In the genomic region with DNA sequence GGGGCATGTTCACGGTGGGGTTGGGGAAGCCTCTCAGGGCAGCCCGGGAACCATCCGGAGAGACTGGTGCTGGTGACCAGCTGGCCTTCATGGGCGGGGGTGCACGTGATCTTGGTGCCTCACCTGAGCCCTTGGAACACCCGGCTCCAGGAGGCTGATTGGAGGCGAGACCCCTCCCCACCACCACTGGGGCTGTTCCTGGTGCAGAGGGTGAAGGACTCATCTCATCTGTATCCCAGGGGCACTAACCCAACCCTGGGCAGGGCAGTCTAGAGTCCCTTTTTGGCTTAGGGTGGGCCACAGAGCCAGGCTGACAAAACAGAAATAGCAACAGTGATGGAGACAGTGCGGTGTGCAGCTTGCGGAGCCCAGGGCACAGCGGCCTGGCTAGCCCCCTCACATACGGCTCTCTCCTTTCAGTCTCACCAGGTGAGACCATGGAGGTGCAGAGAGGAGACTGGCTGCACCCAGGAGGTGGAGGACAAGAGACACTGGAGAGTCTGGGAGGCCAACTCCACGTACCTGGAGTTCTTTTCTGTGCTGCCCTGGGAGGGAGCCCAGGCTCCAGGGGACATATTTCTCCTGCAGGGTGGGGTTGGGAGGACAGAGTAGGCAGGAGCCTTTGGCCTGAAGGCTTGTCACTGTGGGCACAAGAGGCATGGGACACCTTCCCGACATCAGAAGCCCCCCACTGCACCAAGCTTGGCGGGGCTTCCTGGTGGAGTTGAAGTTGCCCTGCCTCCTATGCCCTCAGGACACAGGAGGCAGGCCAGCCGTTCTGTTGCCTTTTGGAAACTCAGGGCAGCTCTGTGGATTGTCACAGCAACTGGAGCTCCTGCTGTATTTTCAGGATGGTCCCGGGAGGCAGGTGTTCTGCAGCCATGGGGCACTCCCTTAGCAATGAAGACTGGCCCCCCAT, we compare ENCODE assay signal across 23 cellular contexts.
DNase-seq lines count a peak whose midpoint lies in the region; ATAC-seq and TF ChIP-seq lines count a peak whose summit lies in the region.
"Had no signal": no experiment of that assay in that cellular context is flagged by ENCODE, and none has a peak within 500 bp of the region (broad histone marks: within the 10 kb centered on the region; RNA-seq: fewer than 3 reads in every experiment).

No MANE protein-coding gene starts in this region.

- no peaks in the 10 kb centered on the region for H3K27me3 ChIP-seq in endodermal cell (ENCODE audit: control insufficient read depth, insufficient read depth, low read length, poor library complexity, severe bottlenecking)
- no peaks in the 10 kb centered on the region for H3K27me3 ChIP-seq in upper lobe of left lung
- H3K27me3 ChIP-seq: adrenal gland, BLaER1, MG63 had no signal

- H3K36me3 ChIP-seq in endodermal cell (ENCODE audit: control insufficient read depth, insufficient read depth, low read length) = no peaks in the 10 kb centered on the region
- H3K36me3 ChIP-seq in upper lobe of left lung = no peaks in the 10 kb centered on the region
- H3K36me3 ChIP-seq: adrenal gland, MG63 had no signal

- ATAC-seq in Right ventricle myocardium superior (ENCODE audit: poor library complexity) (no peak), left cardiac atrium (no peak), upper lobe of left lung (ENCODE audit: low FRiP score in 2 of 2) (no peak), HG02852 (IDR thresholded peaks at IDR 0.05; ENCODE audit: unreplicated experiment) (no peak)
- ATAC-seq: activated CD4-positive, alpha-beta T cell treated with anti-CD3 and anti-CD28 coated beads for 36 hours; GM12878 had no signal

- H3K9me3 Mint-ChIP-seq in endodermal cell = no peaks in the 10 kb centered on the region
- H3K9me3 Mint-ChIP-seq: nephron had no signal

- H3K27me3 Mint-ChIP-seq in endodermal cell (ENCODE audit: insufficient read depth) = peaks cover 13% of the 10 kb centered on the region

- no peaks in the 10 kb centered on the region for H3K36me3 Mint-ChIP-seq in endodermal cell (ENCODE audit: low read depth)
- H3K36me3 Mint-ChIP-seq: memory B cell had no signal

- H3K4me1 Mint-ChIP-seq in endodermal cell = no peaks in the 10 kb centered on the region
- H3K4me1 Mint-ChIP-seq: activated CD4-positive, alpha-beta T cell treated with anti-CD3 and anti-CD28 coated beads for 36 hours; memory B cell had no signal

- no peak overlapping the region for H3K27ac Mint-ChIP-seq in endodermal cell
- H3K27ac Mint-ChIP-seq: activated CD4-positive, alpha-beta T cell treated with anti-CD3 and anti-CD28 coated beads for 36 hours; memory B cell had no signal

- peak; percentile 35 for DNase-seq in Right ventricle myocardium superior
- DNase-seq in left cardiac atrium = no peak
- DNase-seq in endodermal cell = peak; percentile 36
- peak; percentile 88 for DNase-seq in mesenteric fat pad (ENCODE audit: low spot score)
- DNase-seq in upper lobe of left lung = peak in 1 of 2 donors; percentile 21
- no peak for DNase-seq in NCI-H1694 treated with DMSO at 0.1 percent for 48 hours (lab: John Stamatoyannopoulos, UW)
- DNase-seq in activated naive CD4-positive, alpha-beta T cell treated with anti-CD3 and anti-CD28 coated beads, Interleukin-2, amount 50 U/mL, for 16 hours = no peak
- DNase-seq: activated CD4-positive, alpha-beta T cell treated with anti-CD3 and anti-CD28 coated beads for 36 hours; activated effector memory CD4-positive, alpha-beta T cell treated with anti-CD3 and anti-CD28 coated beads, Interleukin-2, amount 50 U/mL, for 16 hours; dermis blood vessel endothelial cell; GF-D8; IMR-90; MG63; NCI-H1436 treated with DMSO at 0.1 percent for 48 hours; PC-3; psoas muscle had no signal

- TF ChIP-seq EP300 in upper lobe of left lung (IDR thresholded peaks at IDR 0.05) = no peak

- no peak overlapping the region for H3K4me3 Mint-ChIP-seq in endodermal cell
- H3K4me3 Mint-ChIP-seq: activated CD4-positive, alpha-beta T cell treated with anti-CD3 and anti-CD28 coated beads for 36 hours; memory B cell had no signal

- H3K9ac ChIP-seq in endodermal cell (ENCODE audit: extremely low read depth, low read length, poor library complexity, severe bottlenecking) = no peak overlapping the region
- H3K9ac ChIP-seq: BLaER1 had no signal

- TF ChIP-seq POLR2A in upper lobe of left lung (IDR thresholded peaks at IDR 0.05) = no peak

- H3K27ac ChIP-seq in endodermal cell (ENCODE audit: low read depth, low read length) = no peak overlapping the region
- peak overlapping the region; percentile 28 to 76 (median 73) for H3K27ac ChIP-seq in upper lobe of left lung
- H3K27ac ChIP-seq: adrenal gland, BLaER1, psoas muscle, SK-N-MC had no signal

- H3K4me3 ChIP-seq in endodermal cell (ENCODE audit: low read length) (no peak overlapping the region), upper lobe of left lung (no peak overlapping the region)
- H3K4me3 ChIP-seq: adrenal gland, BLaER1, GM12878, MG63, psoas muscle, SK-N-MC had no signal

- no peak for TF ChIP-seq CTCF in endodermal cell (conservative IDR thresholded peaks at IDR 0.05)
- no peak for TF ChIP-seq CTCF in upper lobe of left lung (IDR thresholded peaks at IDR 0.05)

- 84 to 88% methylated on average over 10 to 16 of the region's 16 CpGs for WGBS in endodermal cell (ENCODE audit: insufficient coverage in 1 of 2, insufficient read length in 1 of 2), 2 experiments
- WGBS in upper lobe of left lung, 2 donors = 70 to 82% methylated on average over 7 to 16 of the region's 16 CpGs

- no peaks in the 10 kb centered on the region for H3K9me3 ChIP-seq in endodermal cell (ENCODE audit: control insufficient read depth, low read length)
- H3K9me3 ChIP-seq in upper lobe of left lung = no peaks in the 10 kb centered on the region
- H3K9me3 ChIP-seq: adrenal gland, BLaER1, MG63, psoas muscle had no signal

- H3K4me1 ChIP-seq in endodermal cell (ENCODE audit: control insufficient read depth, insufficient read depth, low read length) = no peaks in the 10 kb centered on the region
- H3K4me1 ChIP-seq in upper lobe of left lung = peaks cover 0 to 15% (median 6%) of the 10 kb centered on the region in 4 donors
- H3K4me1 ChIP-seq: adrenal gland, psoas muscle had no signal

- intact Hi-C loops in Right ventricle myocardium superior (cut with DNase I) (no loop called here), left cardiac atrium (cut with DNase I) (no loop called here)

Comparison
In these comparisons a context has a peak if more than half of its experiments do, and no peak if none do; other contexts are left out.
1. DNase-seq: peak in Right ventricle myocardium superior (single experiment), endodermal cell (single experiment) and mesenteric fat pad (single experiment); none in left cardiac atrium (single experiment), NCI-H1694 treated with DMSO at 0.1 percent for 48 hours (single experiment) and activated naive CD4-positive, alpha-beta T cell treated with anti-CD3 and anti-CD28 coated beads, Interleukin-2, amount 50 U/mL, for 16 hours (single experiment).